ENCODE assay signal across 14 cellular contexts in genomic region chr17:17525331-17525730, GRCh38. TPM values are rescaled to one million over a fixed set of nuclear protein-coding genes. Genes with fewer than 3 reads are reported as not detected.
DNase-seq lines count a peak whose midpoint lies in the region; ATAC-seq and TF ChIP-seq lines count a peak whose summit lies in the region.
"Had no signal": no experiment of that assay in that cellular context is flagged by ENCODE, and none has a peak within 500 bp of the region (broad histone marks: within the 10 kb centered on the region; RNA-seq: fewer than 3 reads in every experiment).

No MANE protein-coding gene starts in this region.

- H2BK5ac ChIP-seq in H9 (ENCODE audit: insufficient read length, low read length) (no peak overlapping the region), neuronal stem cell (ENCODE audit: low read length) (peak overlapping the region; percentile 75)

- no peak overlapping the region for H3K27ac ChIP-seq in H9 (ENCODE audit: insufficient read length, low read depth, low read length)
- no peak overlapping the region for H3K27ac ChIP-seq in neuronal stem cell (replicated peaks; ENCODE audit: low read length)
- H3K27ac ChIP-seq in CD8-positive, alpha-beta memory T cell (ENCODE audit: low read depth, low read length) = no peak overlapping the region
- H3K27ac ChIP-seq: KMS-11 had no signal

- H3K4ac ChIP-seq in H9 (ENCODE audit: low read depth, low read length) (no peak overlapping the region), neuronal stem cell (ENCODE audit: low read length) (no peak overlapping the region)

- no peaks in the 10 kb centered on the region for H3K27me3 Mint-ChIP-seq in H9 (ENCODE audit: low read depth)
- no peaks in the 10 kb centered on the region for H3K27me3 Mint-ChIP-seq in CD8-positive, alpha-beta memory T cell

- H4K8ac ChIP-seq in H9 (replicated peaks; ENCODE audit: insufficient read length, low read depth, low read length) (no peak overlapping the region), neuronal stem cell (ENCODE audit: low read depth, low read length) (no peak overlapping the region)

- TF ChIP-seq CTCF in H9 (conservative IDR thresholded peaks at IDR 0.05) = no peak

- WGBS in H9 (ENCODE audit: extremely low coverage, insufficient read length, low lambda C conversion rate) = no CpG with 5 or more reads among the region's 14 CpGs
- no CpG with 5 or more reads among the region's 14 CpGs for WGBS in neuronal stem cell (ENCODE audit: extremely low coverage in 2 of 2, insufficient read length in 2 of 2, insufficient replicate concordance in 1 of 2), 2 donors

- POLR2A ChIA-PET in CD8-positive, alpha-beta memory T cell (lab: Charles Lee) = no interaction called here

- no peak overlapping the region for H2BK20ac ChIP-seq in H9 (ENCODE audit: low read depth, low read length, poor library complexity, severe bottlenecking)

- no peak overlapping the region for H3K18ac ChIP-seq in H9 (ENCODE audit: insufficient read length, low read depth, low read length)
- peak overlapping the region; percentile 71 for H3K18ac ChIP-seq in neuronal stem cell (ENCODE audit: low read length)

- peaks cover 2% of the 10 kb centered on the region for H4K20me1 ChIP-seq in H9 (ENCODE audit: control insufficient read depth, insufficient read depth, insufficient read length)

- no peak for DNase-seq in H9
- DNase-seq in NCI-H1092 treated with DMSO at 0.1 percent for 48 hours (lab: John Stamatoyannopoulos, UW) = peak; percentile 53
- peak; percentile 33 for DNase-seq in Right ventricle myocardium superior
- no peak for DNase-seq in neuronal stem cell (ENCODE audit: low spot score)
- no peak for DNase-seq in hepatic stellate cell (ENCODE audit: low spot score)
- DNase-seq in stimulated activated CD4-positive, alpha-beta T cell treated with anti-CD3 and anti-CD28 coated beads, Interleukin-2, amount 100 ng/mL, for 48 hours = no peak
- no peak for DNase-seq in CD8-positive, alpha-beta memory T cell
- DNase-seq: CD8-positive, alpha-beta T cell; MM.1S; NCI-H1417; NCI-H2029 treated with DMSO at 0.1 percent for 48 hours; NCI-H446 had no signal

- no peak overlapping the region for H3K4me2 ChIP-seq in H9 (ENCODE audit: insufficient read depth, insufficient read length, low read length)
- no peak overlapping the region for H3K4me2 ChIP-seq in neuronal stem cell (ENCODE audit: insufficient read depth, low read length, poor library complexity, severe bottlenecking)
- H3K4me2 ChIP-seq: KMS-11 had no signal

- H3K9me3 Mint-ChIP-seq in H9 = peaks cover 0 to 3% of the 10 kb centered on the region in 2 experiments; a peak in 1 of 5 replicates
- no peaks in the 10 kb centered on the region for H3K9me3 Mint-ChIP-seq in CD8-positive, alpha-beta memory T cell
- H3K9me3 Mint-ChIP-seq: CD8-positive, alpha-beta T cell had no signal

- no peaks in the 10 kb centered on the region for H3K79me2 ChIP-seq in H9 (ENCODE audit: insufficient read depth, low read length)

- H3K14ac ChIP-seq in H9 (ENCODE audit: insufficient read depth, low read length) (peak overlapping the region; percentile 78; the same call in 1 of the 2 replicates), neuronal stem cell (ENCODE audit: low read length) (no peak overlapping the region)

- H3K4me1 Mint-ChIP-seq in H9 = peaks cover 28 to 42% of the 10 kb centered on the region in 2 experiments
- no peaks in the 10 kb centered on the region for H3K4me1 Mint-ChIP-seq in CD8-positive, alpha-beta memory T cell

- no peak overlapping the region for H3T11ph ChIP-seq in H9 (ENCODE audit: low read length)

- no peak for ATAC-seq in Right ventricle myocardium superior (ENCODE audit: poor library complexity)
- ATAC-seq: CD8-positive, alpha-beta T cell had no signal

- no peak overlapping the region for H3K56ac ChIP-seq in H9 (ENCODE audit: insufficient read length, low read depth, low read length)

- H2BK12ac ChIP-seq in H9 (ENCODE audit: insufficient read length, low read depth, low read length) (no peak overlapping the region), neuronal stem cell (ENCODE audit: low read length) (no peak overlapping the region)

- no peak overlapping the region for H3K4me3 ChIP-seq in neuronal stem cell (ENCODE audit: low read length in 2 of 2)
- no peak overlapping the region for H3K4me3 ChIP-seq in CD8-positive, alpha-beta memory T cell (ENCODE audit: low read length)

- H3K27me3 ChIP-seq in H9 (ENCODE audit: insufficient read depth, low read length) (no peaks in the 10 kb centered on the region), neuronal stem cell (ENCODE audit: control insufficient read depth in 3 of 3, insufficient read depth in 3 of 3, low read depth in 1 of 3, low read length in 3 of 3) (no peaks in the 10 kb centered on the region)
- no peaks in the 10 kb centered on the region for H3K27me3 ChIP-seq in CD8-positive, alpha-beta memory T cell (ENCODE audit: insufficient read depth, low read length, poor library complexity, severe bottlenecking)

- H3K4me1 ChIP-seq in H9 (ENCODE audit: insufficient read depth, low read length) = peaks cover 3% of the 10 kb centered on the region; the same call in 1 of the 2 replicates
- peaks cover 3 to 5% of the 10 kb centered on the region in 2 donors for H3K4me1 ChIP-seq in neuronal stem cell (ENCODE audit: control insufficient read depth in 2 of 2, insufficient read depth in 1 of 2, low read depth in 1 of 2, low read length in 2 of 2)
- no peaks in the 10 kb centered on the region for H3K4me1 ChIP-seq in CD8-positive, alpha-beta memory T cell (ENCODE audit: insufficient read depth, low read length)

- 0 out of 5 replicates have a peak overlapping the region, but pooled peaks of 1 of the 2 experiments have one; percentile 24 for H3K4me3 Mint-ChIP-seq in H9
- H3K4me3 Mint-ChIP-seq in CD8-positive, alpha-beta memory T cell = no peak overlapping the region
- H3K4me3 Mint-ChIP-seq: CD8-positive, alpha-beta T cell had no signal

- H2BK15ac ChIP-seq in H9 (ENCODE audit: low read depth, low read length) = no peak overlapping the region
- H2BK15ac ChIP-seq in neuronal stem cell (ENCODE audit: low read length) = no peak overlapping the region

- H4K91ac ChIP-seq in H9 (ENCODE audit: insufficient read length, low read depth, low read length) (no peak overlapping the region), neuronal stem cell (ENCODE audit: low read depth, low read length, poor library complexity) (no peak overlapping the region)

- H2BK120ac ChIP-seq in H9 (ENCODE audit: low read depth, low read length, poor library complexity, severe bottlenecking) (no peak overlapping the region), neuronal stem cell (ENCODE audit: low read depth, low read length) (no peak overlapping the region)

- H3K79me1 ChIP-seq in H9 (ENCODE audit: insufficient read depth, low read depth, low read length, poor library complexity, severe bottlenecking) (no peaks in the 10 kb centered on the region), neuronal stem cell (ENCODE audit: low read depth, low read length) (peaks cover 3% of the 10 kb centered on the region)

- H3K23ac ChIP-seq in H9 (ENCODE audit: insufficient read length, low read depth, low read length) (no peak overlapping the region), neuronal stem cell (ENCODE audit: low read depth, low read length, poor library complexity) (no peak overlapping the region)

- no peak overlapping the region for H3K9ac ChIP-seq in H9 (ENCODE audit: extremely low read depth, insufficient read length, low read length)
- H3K9ac ChIP-seq in neuronal stem cell (ENCODE audit: low read depth, low read length, poor library complexity) = no peak overlapping the region
- H3K9ac ChIP-seq: KMS-11 had no signal

- no peak overlapping the region for H4K5ac ChIP-seq in H9 (ENCODE audit: insufficient read length, low read depth, low read length)

- intact Hi-C loops in Right ventricle myocardium superior (cut with DNase I) = no loop called here

- no peak overlapping the region for H2AK5ac ChIP-seq in H9 (ENCODE audit: insufficient read length, low read length)
- H2AK5ac ChIP-seq in neuronal stem cell (ENCODE audit: low read depth, low read length) = no peak overlapping the region

- H3K9me3 ChIP-seq in H9 (ENCODE audit: control insufficient read depth, low read depth, low read length) (no peaks in the 10 kb centered on the region), neuronal stem cell (replicated peaks in 1 of 2; ENCODE audit: control insufficient read depth in 2 of 2, insufficient read depth in 1 of 2, low read depth in 1 of 2, low read length in 2 of 2) (peaks cover 3 to 7% of the 10 kb centered on the region in 2 donors)
- no peaks in the 10 kb centered on the region for H3K9me3 ChIP-seq in CD8-positive, alpha-beta memory T cell (ENCODE audit: low read length)

- no peaks in the 10 kb centered on the region for H3K23me2 ChIP-seq in H9 (ENCODE audit: insufficient read length, low read depth, low read length, poor library complexity, severe bottlenecking)

- no peak overlapping the region for H2AFZ ChIP-seq in H9 (ENCODE audit: low read length)
- no peak overlapping the region for H2AFZ ChIP-seq in neuronal stem cell (ENCODE audit: low read length)

- H3K27ac Mint-ChIP-seq in H9 = peak overlapping the region in 2 of 3 experiments; percentile 61 to 94; a peak in 2 of 7 replicates
- no peak overlapping the region for H3K27ac Mint-ChIP-seq in CD8-positive, alpha-beta memory T cell
- H3K27ac Mint-ChIP-seq: CD8-positive, alpha-beta T cell had no signal

- no peaks in the 10 kb centered on the region for H3K36me3 ChIP-seq in neuronal stem cell (replicated peaks in 1 of 2; ENCODE audit: control insufficient read depth in 2 of 2, insufficient read depth in 2 of 2, low read length in 2 of 2)
- no peaks in the 10 kb centered on the region for H3K36me3 ChIP-seq in CD8-positive, alpha-beta memory T cell (ENCODE audit: insufficient read depth, low read length)

- peaks cover 0 to 14% (median 4%) of the 10 kb centered on the region in 3 experiments; a peak in 3 of 7 replicates for H3K36me3 Mint-ChIP-seq in H9 (ENCODE audit: insufficient read depth in 1 of 3, low read depth in 3 of 3)
- H3K36me3 Mint-ChIP-seq in CD8-positive, alpha-beta memory T cell = peaks cover 0 to 6% (median under 1%) of the 10 kb centered on the region in 3 donors

- CTCF ChIA-PET in CD8-positive, alpha-beta memory T cell (lab: Charles Lee) = interaction anchor here (1.1 kb wide), 1 partner anchor 28 kb away, joined by 3 read pairs; no protein-coding TSS in a partner anchor

RNA-seq across cellular contexts. Expression of gene RASD1, which starts 29.1 kb away (rescaled TPM):
- total RNA-seq in H9 (2021) (5.7 and 6.8 TPM in 2 replicates), Right ventricle myocardium superior (39.8 TPM)
- 1.2 TPM for polyA plus RNA-seq in neuronal stem cell (2013, experiment 1 of 2)
- polyA plus RNA-seq in neuronal stem cell (2013, experiment 2 of 2) = 0.90 TPM
- total RNA-seq in CD8-positive, alpha-beta memory T cell = 1 to 10 TPM; 1.0 to 1.1 TPM
- 1.0 TPM for polyA plus RNA-seq in CD8-positive, alpha-beta memory T cell
- total RNA-seq: H4 had no signal

RNA-seq across cellular contexts. Expression of gene MED9, which starts 48.5 kb away (rescaled TPM):
- total RNA-seq in H9 (2021) (19.6 and 20.0 TPM in 2 replicates), Right ventricle myocardium superior (37.5 TPM)
- polyA plus RNA-seq in neuronal stem cell (2013, experiment 1 of 2) = 17.1 TPM
- 17.1 TPM for polyA plus RNA-seq in neuronal stem cell (2013, experiment 2 of 2)
- total RNA-seq in CD8-positive, alpha-beta memory T cell = 10 to 100 TPM; 13.5 to 13.8 TPM
- polyA plus RNA-seq in CD8-positive, alpha-beta memory T cell = 17.9 TPM

Comparison
In these comparisons a context has a peak if more than half of its experiments do, and no peak if none do; other contexts are left out.
1. DNase-seq: peak in NCI-H1092 treated with DMSO at 0.1 percent for 48 hours (single experiment) and Right ventricle myocardium superior (single experiment); none in H9 (single experiment), neuronal stem cell (single experiment), hepatic stellate cell (single experiment), stimulated activated CD4-positive, alpha-beta T cell treated with anti-CD3 and anti-CD28 coated beads, Interleukin-2, amount 100 ng/mL, for 48 hours (0 of 2) and CD8-positive, alpha-beta memory T cell (0 of 5).
2. H3K27ac Mint-ChIP-seq: peak in H9 (2 of 3); none in CD8-positive, alpha-beta memory T cell (0 of 8).